In the genomic region with DNA sequence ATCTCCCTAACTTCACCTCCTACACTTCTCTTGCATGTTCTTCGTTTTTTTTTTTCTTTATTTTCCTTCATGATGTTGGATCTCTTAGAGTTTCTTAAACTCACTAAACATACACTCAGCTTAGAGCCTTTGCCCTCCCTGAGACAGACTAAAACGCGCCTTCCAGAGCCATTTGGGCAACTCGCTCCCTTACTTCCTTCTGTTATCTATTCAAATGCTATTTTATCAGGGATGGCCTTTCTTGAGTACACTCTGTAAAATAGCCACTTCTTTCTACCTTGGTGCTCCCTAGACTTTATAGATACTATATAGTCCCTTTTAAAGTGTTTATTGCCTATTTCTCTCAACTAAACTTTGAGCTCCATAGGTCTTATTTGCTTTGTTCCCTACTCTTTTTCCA, we compare ENCODE assay signal across 35 cellular contexts.
"Had no signal": no experiment of that assay in that cellular context is flagged by ENCODE, and none has a peak within 500 bp of the region (broad histone marks: within the 10 kb centered on the region; RNA-seq: fewer than 3 reads in every experiment).

No MANE protein-coding gene starts in this region.

- DNase-seq: activated B cell treated with CpG ODN at 0.5 μM for 24 hours; activated CD4-positive, alpha-beta memory T cell treated with anti-CD3 and anti-CD28 coated beads for 36 hours; activated CD4-positive, alpha-beta T cell treated with anti-CD3 and anti-CD28 coated beads for 4 hours; activated CD4-positive, alpha-beta T cell treated with anti-CD3 and anti-CD28 coated beads, Interleukin-2, amount 10 ng/mL, durations not matched to agents 24 days and 14 days; activated CD4-positive, alpha-beta T cell treated with anti-CD3 and anti-CD28 coated beads, Interleukin-2, amount 50 U/mL, for 1 hour; activated CD4-positive, alpha-beta T cell treated with anti-CD3 and anti-CD28 coated beads, Interleukin-2, amount 50 U/mL, for 4 hours; activated CD4-positive, CD25-positive, alpha-beta regulatory T cell treated with anti-CD3 and anti-CD28 coated beads, Interleukin-2, amount 50 U/mL, for 72 hours; activated CD8-positive, alpha-beta memory T cell treated with anti-CD3 and anti-CD28 coated beads, Interleukin-2, amount 50 U/mL, for 4 hours; activated CD8-positive, alpha-beta T cell treated with anti-CD3 and anti-CD28 coated beads for 36 hours; activated effector memory CD4-positive, alpha-beta T cell treated with anti-CD3 and anti-CD28 coated beads, Interleukin-2, amount 50 U/mL, for 16 hours; activated gamma-delta T cell treated with Interleukin-2 at 50 U/mL for 16 hours; activated naive CD4-positive, alpha-beta T cell; activated naive CD4-positive, alpha-beta T cell treated with anti-CD3 and anti-CD28 coated beads for 36 hours; activated naive CD4-positive, alpha-beta T cell treated with anti-CD3 and anti-CD28 coated beads, Interleukin-2, amount 50 U/mL, for 16 hours; activated naive CD8-positive, alpha-beta T cell treated with anti-CD3 and anti-CD28 coated beads for 36 hours; activated T-cell treated with anti-CD3 and anti-CD28 coated beads for 4 hours; activated T-cell treated with anti-CD3 and anti-CD28 coated beads, Interleukin-2, amount 50 U/mL, for 1 hour; activated T-cell treated with anti-CD3 and anti-CD28 coated beads, Interleukin-2, amount 50 U/mL, for 4 hours; activated T-cell treated with anti-CD3 and anti-CD28 coated beads, Interleukin-2, amount 50 U/mL, for 72 hours; adrenal gland; amniotic stem cell; aorta; body of pancreas; brain microvascular endothelial cell; central memory CD4-positive, alpha-beta T cell; SW 1271; T-helper 1 cell; T-helper 2 cell; T-helper 9 cell had no signal

- H3K27me3 ChIP-seq: adrenal gland, body of pancreas, brain microvascular endothelial cell, breast epithelium had no signal

- FAIRE-seq: astrocyte, TTC549 had no signal

- H3K36me3 ChIP-seq: adrenal gland, brain microvascular endothelial cell, breast epithelium had no signal

- H3K27ac ChIP-seq: adrenal gland, body of pancreas, brain microvascular endothelial cell, breast epithelium, VCaP had no signal

- H3K4me1 ChIP-seq: adrenal gland, body of pancreas, breast epithelium had no signal

- H3K9me3 ChIP-seq: adrenal gland, body of pancreas, breast epithelium had no signal

- ATAC-seq: activated CD8-positive, alpha-beta T cell treated with anti-CD3 and anti-CD28 coated beads for 36 hours; activated naive CD4-positive, alpha-beta T cell treated with anti-CD3 and anti-CD28 coated beads, Interleukin-2, amount 50 U/mL, for 72 hours; activated T-cell treated with anti-CD3 and anti-CD28 coated beads, Interleukin-2, amount 50 U/mL, for 4 hours; activated T-cell treated with anti-CD3 and anti-CD28 coated beads, Interleukin-2, amount 50 U/mL, for 72 hours; activated T-helper 17 cell treated with anti-CD3 and anti-CD28 coated beads, Interleukin-2, amount 50 U/mL, for 72 hours; body of pancreas had no signal

- H3K4me3 ChIP-seq: adrenal gland, body of pancreas, breast epithelium had no signal
